In the genomic region with DNA sequence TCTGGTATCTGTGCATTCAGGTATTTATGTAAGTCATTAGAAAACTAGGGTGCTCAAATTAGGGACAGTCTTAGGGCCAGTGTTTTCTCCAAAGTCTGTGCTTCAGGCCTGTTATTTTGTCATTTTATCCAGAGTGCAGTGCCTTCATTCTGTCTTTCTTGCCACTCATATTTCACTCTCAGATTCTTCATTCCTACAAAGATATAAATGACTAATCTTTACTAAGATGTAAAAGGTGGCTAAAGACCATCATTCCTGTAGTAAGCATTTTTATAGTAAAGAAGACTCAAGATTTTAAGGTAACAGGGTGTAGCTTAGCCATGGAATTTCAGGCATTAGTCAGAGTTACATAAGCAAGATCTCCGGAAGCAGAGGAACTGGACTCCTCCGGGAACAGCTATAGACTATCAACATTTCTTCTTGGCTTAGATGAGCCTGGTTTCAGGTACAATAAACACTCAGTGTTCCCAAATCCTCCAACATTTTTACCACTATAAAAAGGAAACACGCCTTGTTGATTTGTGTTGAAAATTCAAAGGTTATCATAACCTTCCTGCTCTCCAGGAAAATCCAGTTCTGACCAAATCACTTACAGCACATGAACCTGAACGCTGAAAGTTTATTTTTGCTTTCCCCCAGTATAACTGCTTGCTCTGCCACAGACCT, we compare ENCODE assay signal across 9 cellular contexts. TPM values are rescaled to one million over a fixed set of nuclear protein-coding genes. Genes with fewer than 3 reads are reported as not detected.
DNase-seq lines count a peak whose midpoint lies in the region; ATAC-seq and TF ChIP-seq lines count a peak whose summit lies in the region.
"Had no signal": no experiment of that assay in that cellular context is flagged by ENCODE, and none has a peak within 500 bp of the region (broad histone marks: within the 10 kb centered on the region; RNA-seq: fewer than 3 reads in every experiment).

No MANE protein-coding gene starts in this region.

- H3K27me3 ChIP-seq in right atrium auricular region (no peaks in the 10 kb centered on the region), gastrocnemius medialis (no peaks in the 10 kb centered on the region)

- H3K4me3 ChIP-seq in right atrium auricular region (no peak overlapping the region), gastrocnemius medialis (peak overlapping the region in 2 of 4 donors; percentile 17)

- intact Hi-C loops in gastrocnemius medialis (cut with DNase I; ENCODE audit: low total_unique reads) = no loop called here

- H3K36me3 ChIP-seq in right atrium auricular region (no peaks in the 10 kb centered on the region), gastrocnemius medialis (no peaks in the 10 kb centered on the region)

- H3K27ac ChIP-seq in right atrium auricular region (peak overlapping the region; percentile 34 to 43), gastrocnemius medialis (peak overlapping the region in 2 of 4 donors; percentile 19 to 30)

- ATAC-seq in gastrocnemius medialis = peak; percentile 59 to 66
- no peak for ATAC-seq in GM21423 (IDR thresholded peaks at IDR 0.05; ENCODE audit: unreplicated experiment)

- TF ChIP-seq CTCF in right atrium auricular region (IDR thresholded peaks at IDR 0.05) (no peak), gastrocnemius medialis (IDR thresholded peaks at IDR 0.05 in 4 of 5, conservative IDR thresholded peaks at IDR 0.05 in 1 of 5) (no peak)

- DNase-seq in HCEC 1CT (peak; percentile 49), astrocyte of the hippocampus (ENCODE audit: low read depth, low spot score) (peak; percentile 43), right atrium auricular region (ENCODE audit: low spot score) (no peak), gastrocnemius medialis (no peak), DMS153 treated with DMSO at 0.1 percent for 48 hours (lab: John Stamatoyannopoulos, UW; ENCODE audit: unreplicated experiment) (no peak), cortex of kidney (lab: John Stamatoyannopoulos, UW) (no peak), GM19240 (ENCODE audit: insufficient read length, low spot score) (no peak)
- DNase-seq: activated CD4-positive, CD25-positive, alpha-beta regulatory T cell treated with anti-CD3 and anti-CD28 coated beads, Interleukin-2, amount 50 U/mL, for 72 hours had no signal

- no peak for TF ChIP-seq POLR2A in gastrocnemius medialis (IDR thresholded peaks at IDR 0.05)

- in situ Hi-C loops in gastrocnemius medialis (cut with MboI; ENCODE audit: low sequenced_read_pairs in 4 of 4) = no loop called here

- H3K4me1 ChIP-seq in right atrium auricular region (peaks cover 0 to 32% of the 10 kb centered on the region in 2 donors), gastrocnemius medialis (peaks cover 25% of the 10 kb centered on the region in 2 donors)

- peaks cover 0 to 17% of the 10 kb centered on the region in 2 donors for H3K9me3 ChIP-seq in right atrium auricular region
- H3K9me3 ChIP-seq in gastrocnemius medialis = no peaks in the 10 kb centered on the region

RNA-seq across cellular contexts. Expression of a gene that starts 23.8 kb away (rescaled TPM):
- total RNA-seq in right atrium auricular region (10 to 100 TPM; 26.6 to 27.3 TPM), gastrocnemius medialis (10 to 100 TPM; 14.0 to 29.9 (median 24.9) TPM)

RNA-seq across cellular contexts. Expression of a gene that starts 52.7 kb away (rescaled TPM):
- total RNA-seq in right atrium auricular region = 10 to 100 TPM; 51.9 to 53.5 TPM
- 10 to 100 TPM; 51.9 to 66.0 (median 57.3) TPM for total RNA-seq in gastrocnemius medialis

Comparison
In these comparisons a context has a peak if more than half of its experiments do, and no peak if none do; other contexts are left out.
1. DNase-seq: peak in HCEC 1CT (single experiment) and astrocyte of the hippocampus (single experiment); none in right atrium auricular region (single experiment), gastrocnemius medialis (0 of 2), DMS153 treated with DMSO at 0.1 percent for 48 hours (single experiment), cortex of kidney (single experiment) and GM19240 (single experiment).